Comparison of ENCODE assay signal across 25 cellular contexts in the genomic region with DNA sequence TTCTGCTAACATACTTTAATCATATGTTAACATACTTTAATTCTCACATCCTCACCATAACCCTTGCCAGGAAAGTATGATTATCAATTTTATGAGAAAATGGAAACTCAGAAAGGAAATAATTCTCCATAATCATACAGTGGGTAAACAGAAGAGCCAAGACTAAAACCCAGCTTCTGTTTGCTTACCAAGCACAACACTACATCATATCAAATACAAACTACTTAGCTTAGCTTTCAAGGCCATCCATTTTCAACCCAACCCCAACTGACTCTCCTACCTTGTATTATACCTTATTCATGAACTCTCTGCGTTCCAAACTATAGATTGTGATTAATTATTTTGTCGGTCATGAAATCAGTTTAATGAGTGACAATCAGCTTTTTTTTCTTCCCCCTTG.
"Had no signal": no experiment of that assay in that cellular context is flagged by ENCODE, and none has a peak within 500 bp of the region (broad histone marks: within the 10 kb centered on the region; RNA-seq: fewer than 3 reads in every experiment).

No MANE protein-coding gene starts in this region.

- H3K9me3 Mint-ChIP-seq: activated CD4-positive, alpha-beta T cell treated with anti-CD3 and anti-CD28 coated beads, Interleukin-2, amount 10 ng/mL, durations not matched to agents 24 days and 14 days; activated CD8-positive, alpha-beta T cell treated with anti-CD3 and anti-CD28 coated beads for 36 hours; activated T-helper 17 cell treated with anti-CD3 and anti-CD28 coated beads, Interleukin-2, amount 50 U/mL, for 72 hours; naive thymus-derived CD8-positive, alpha-beta T cell; stimulated activated effector memory CD8-positive, alpha-beta T cell treated with anti-CD3 and anti-CD28 coated beads, Interleukin-12 subunit alpha, Interleukin-12 subunit beta, amount 100 ng/mL, for 72 hours; T-cell had no signal

- H2AFZ ChIP-seq: parathyroid adenoma had no signal

- H3K27me3 Mint-ChIP-seq: activated CD4-positive, alpha-beta T cell treated with anti-CD3 and anti-CD28 coated beads, Interleukin-2, amount 10 ng/mL, durations not matched to agents 24 days and 14 days; activated CD8-positive, alpha-beta T cell treated with anti-CD3 and anti-CD28 coated beads for 36 hours; activated T-helper 17 cell treated with anti-CD3 and anti-CD28 coated beads, Interleukin-2, amount 50 U/mL, for 72 hours; naive thymus-derived CD8-positive, alpha-beta T cell; T-cell had no signal

- H3K9ac ChIP-seq: parathyroid adenoma had no signal

- DNase-seq: activated CD4-positive, alpha-beta T cell treated with anti-CD3 and anti-CD28 coated beads, Interleukin-2, amount 10 ng/mL, durations not matched to agents 24 days and 14 days; activated CD8-positive, alpha-beta T cell treated with anti-CD3 and anti-CD28 coated beads for 36 hours; activated naive CD4-positive, alpha-beta T cell; activated T-cell treated with anti-CD3 and anti-CD28 coated beads, Interleukin-2, amount 50 U/mL, for 1 hour; aorta; cortex of kidney; effector CD8-positive, alpha-beta T cell; heart left ventricle; kidney glomerular epithelial cell; mesenchymal stem cell; naive thymus-derived CD8-positive, alpha-beta T cell; stimulated activated CD4-positive, alpha-beta T cell treated with anti-CD3 and anti-CD28 coated beads, Interleukin-4, amount 100 ng/mL, for 24 hours; T-cell; T-helper 9 cell; thyroid gland had no signal

- H3K9me3 ChIP-seq: esophagus muscularis mucosa, gastroesophageal sphincter, heart left ventricle, neutrophil, thyroid gland had no signal

- FAIRE-seq: endothelial cell of umbilical vein, urothelium cell line had no signal

- ATAC-seq: activated CD8-positive, alpha-beta T cell treated with anti-CD3 and anti-CD28 coated beads for 36 hours; activated T-helper 17 cell treated with anti-CD3 and anti-CD28 coated beads, Interleukin-2, amount 50 U/mL, for 72 hours; gastroesophageal sphincter; heart left ventricle; naive thymus-derived CD8-positive, alpha-beta T cell; sciatic nerve; stimulated activated effector memory CD8-positive, alpha-beta T cell treated with anti-CD3 and anti-CD28 coated beads, Interleukin-12 subunit alpha, Interleukin-12 subunit beta, amount 100 ng/mL, for 72 hours; T-cell had no signal

- H3K27me3 ChIP-seq: esophagus muscularis mucosa, gastroesophageal sphincter, heart left ventricle, neutrophil, thyroid gland had no signal

- H3K27ac Mint-ChIP-seq: activated CD4-positive, alpha-beta T cell treated with anti-CD3 and anti-CD28 coated beads, Interleukin-2, amount 10 ng/mL, durations not matched to agents 24 days and 14 days; activated CD8-positive, alpha-beta T cell treated with anti-CD3 and anti-CD28 coated beads for 36 hours; activated T-helper 17 cell treated with anti-CD3 and anti-CD28 coated beads, Interleukin-2, amount 50 U/mL, for 72 hours; stimulated activated effector memory CD8-positive, alpha-beta T cell treated with anti-CD3 and anti-CD28 coated beads, Interleukin-12 subunit alpha, Interleukin-12 subunit beta, amount 100 ng/mL, for 72 hours had no signal

- H3K27ac ChIP-seq: esophagus muscularis mucosa, gastroesophageal sphincter, heart left ventricle, neutrophil, parathyroid adenoma, thyroid gland had no signal

- H3K4me3 Mint-ChIP-seq: activated CD4-positive, alpha-beta T cell treated with anti-CD3 and anti-CD28 coated beads, Interleukin-2, amount 10 ng/mL, durations not matched to agents 24 days and 14 days; activated CD8-positive, alpha-beta T cell treated with anti-CD3 and anti-CD28 coated beads for 36 hours; activated T-helper 17 cell treated with anti-CD3 and anti-CD28 coated beads, Interleukin-2, amount 50 U/mL, for 72 hours; naive thymus-derived CD8-positive, alpha-beta T cell; stimulated activated effector memory CD8-positive, alpha-beta T cell treated with anti-CD3 and anti-CD28 coated beads, Interleukin-12 subunit alpha, Interleukin-12 subunit beta, amount 100 ng/mL, for 72 hours; T-cell had no signal

- H3K4me2 ChIP-seq: smooth muscle cell had no signal
